ENCODE assay signal across 1 cellular context in the genomic region with DNA sequence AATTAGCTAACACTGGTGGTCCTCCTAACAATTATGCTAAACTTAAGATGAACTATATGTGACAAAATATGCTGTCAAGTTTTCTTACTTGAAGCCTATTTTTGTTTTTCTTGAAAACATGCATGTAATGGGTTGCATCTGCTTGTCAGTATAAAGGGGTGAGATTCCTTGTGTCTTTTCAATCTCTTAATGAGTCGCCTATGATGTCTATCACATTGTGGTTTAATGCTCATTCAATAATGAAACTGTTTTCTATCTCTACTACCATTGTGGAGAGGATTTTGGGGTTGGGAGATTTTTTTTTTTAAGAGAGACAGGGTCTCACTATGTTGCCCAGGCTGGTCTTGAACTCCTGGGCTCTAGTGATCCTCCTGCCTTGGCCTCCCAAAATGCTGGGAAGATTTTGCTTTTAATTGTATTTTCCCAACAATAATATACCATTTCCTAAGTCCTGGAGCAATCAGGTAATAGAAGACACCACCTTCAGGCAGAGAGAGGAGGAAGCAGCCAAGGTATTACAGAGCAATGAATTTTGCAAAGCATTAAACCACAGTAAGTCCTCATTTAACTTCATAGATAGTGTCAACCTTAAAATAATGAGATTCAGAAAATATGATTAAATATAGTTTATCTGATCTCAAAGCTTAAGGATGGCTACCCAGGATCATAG.
TF ChIP-seq lines count a peak whose summit lies in the region.

No MANE protein-coding gene starts in this region.

TF ChIP-seq in GM23338, 12 proteins besides CTCF, POLR2A, EP300 and RAD21 (continued from another document):
- TF ChIP-seq POLR2AphosphoS5 (IDR thresholded peaks at IDR 0.05; ENCODE audit: low read depth) (no peak), REST (IDR thresholded peaks at IDR 0.05; ENCODE audit: unreplicated experiment) (no peak), EZH2 (IDR thresholded peaks at IDR 0.05; ENCODE audit: low read depth, unreplicated experiment) (no peak)
- TF ChIP-seq, protein P1, sequence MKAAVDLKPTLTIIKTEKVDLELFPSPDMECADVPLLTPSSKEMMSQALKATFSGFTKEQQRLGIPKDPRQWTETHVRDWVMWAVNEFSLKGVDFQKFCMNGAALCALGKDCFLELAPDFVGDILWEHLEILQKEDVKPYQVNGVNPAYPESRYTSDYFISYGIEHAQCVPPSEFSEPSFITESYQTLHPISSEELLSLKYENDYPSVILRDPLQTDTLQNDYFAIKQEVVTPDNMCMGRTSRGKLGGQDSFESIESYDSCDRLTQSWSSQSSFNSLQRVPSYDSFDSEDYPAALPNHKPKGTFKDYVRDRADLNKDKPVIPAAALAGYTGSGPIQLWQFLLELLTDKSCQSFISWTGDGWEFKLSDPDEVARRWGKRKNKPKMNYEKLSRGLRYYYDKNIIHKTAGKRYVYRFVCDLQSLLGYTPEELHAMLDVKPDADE (IDR thresholded peaks at IDR 0.05): no peak
